In genomic region chr5:125673359-125673950, GRCh38 we compare ENCODE assay signal across 17 cellular contexts.
"Had no signal": no experiment of that assay in that cellular context is flagged by ENCODE, and none has a peak within 500 bp of the region (broad histone marks: within the 10 kb centered on the region; RNA-seq: fewer than 3 reads in every experiment).

No MANE protein-coding gene starts in this region.

- H3K79me2 ChIP-seq: parathyroid adenoma had no signal

- H3K27ac ChIP-seq: coronary artery, neutrophil, parathyroid adenoma, spleen had no signal

- H3K4me1 Mint-ChIP-seq: activated CD4-positive, alpha-beta T cell treated with anti-CD3 and anti-CD28 coated beads, Interleukin-2, amount 10 ng/mL, durations not matched to agents 24 days and 14 days; naive B cell; stimulated activated naive B cell treated with anti-CD40 and anti-IgM and Interleukin-4, amounts not matched to agents 10 μg/mL and 1 μg/mL and 100 μg/mL, for 72 hours; T-cell had no signal

- DNase-seq: activated CD4-positive, alpha-beta T cell treated with anti-CD3 and anti-CD28 coated beads, Interleukin-2, amount 10 ng/mL, durations not matched to agents 24 days and 14 days; activated CD4-positive, CD25-positive, alpha-beta regulatory T cell; activated CD8-positive, alpha-beta T cell treated with anti-CD3 and anti-CD28 coated beads, Interleukin-2, amount 10 ng/mL, durations not matched to agents 7 days and 5 days; activated naive CD4-positive, alpha-beta T cell treated with Interleukin-2 at 50 U/mL for 16 hours; activated T-cell treated with anti-CD3 and anti-CD28 coated beads, Interleukin-2, amount 50 U/mL, for 24 hours; central memory CD4-positive, alpha-beta T cell; left ventricle myocardium superior; mucosa of descending colon; naive B cell; spleen; stimulated activated naive B cell treated with anti-CD40 and anti-IgM and Interleukin-4, amounts not matched to agents 10 μg/mL and 1 μg/mL and 100 μg/mL, for 72 hours; T-cell had no signal

- H3K4me3 Mint-ChIP-seq: activated CD4-positive, alpha-beta T cell treated with anti-CD3 and anti-CD28 coated beads, Interleukin-2, amount 10 ng/mL, durations not matched to agents 24 days and 14 days; activated CD8-positive, alpha-beta T cell treated with anti-CD3 and anti-CD28 coated beads, Interleukin-2, amount 10 ng/mL, durations not matched to agents 7 days and 5 days; activated T-cell treated with anti-CD3 and anti-CD28 coated beads, Interleukin-2, amount 50 U/mL, for 24 hours; brain; stimulated activated naive B cell treated with anti-CD40 and anti-IgM and Interleukin-4, amounts not matched to agents 10 μg/mL and 1 μg/mL and 100 μg/mL, for 72 hours; T-cell had no signal

- H3K9ac ChIP-seq: parathyroid adenoma had no signal

- H3K4me3 ChIP-seq: coronary artery, mucosa of descending colon, spleen had no signal

- H3K9me3 ChIP-seq: mucosa of descending colon, neutrophil had no signal

- ATAC-seq: activated CD8-positive, alpha-beta T cell treated with anti-CD3 and anti-CD28 coated beads, Interleukin-2, amount 10 ng/mL, durations not matched to agents 7 days and 5 days; left ventricle myocardium superior; mucosa of descending colon; stimulated activated naive B cell treated with anti-CD40 and anti-IgM and Interleukin-4, amounts not matched to agents 10 μg/mL and 1 μg/mL and 100 μg/mL, for 72 hours; T-cell had no signal

- H3K36me3 ChIP-seq: neutrophil, spleen had no signal

- H3K4me1 ChIP-seq: parathyroid adenoma, spleen had no signal

- H3K27me3 ChIP-seq: neutrophil, spleen had no signal

- H3K27ac Mint-ChIP-seq: activated CD4-positive, alpha-beta T cell treated with anti-CD3 and anti-CD28 coated beads, Interleukin-2, amount 10 ng/mL, durations not matched to agents 24 days and 14 days; activated CD8-positive, alpha-beta T cell treated with anti-CD3 and anti-CD28 coated beads, Interleukin-2, amount 10 ng/mL, durations not matched to agents 7 days and 5 days; activated T-cell treated with anti-CD3 and anti-CD28 coated beads, Interleukin-2, amount 50 U/mL, for 24 hours; activated T-helper 2 cell treated with anti-CD3 and anti-CD28 coated beads, Interferon-gamma antibody, Interleukin-2, Interleukin-4, amounts not matched to agents 10 μg/mL and 5 μg/mL and 100 μg/mL, durations not matched to agents 14 hours and 24 hours and 36 hours; brain; stimulated activated naive B cell treated with anti-CD40 and anti-IgM and Interleukin-4, amounts not matched to agents 10 μg/mL and 1 μg/mL and 100 μg/mL, for 72 hours; T-cell had no signal

- H3K9me3 Mint-ChIP-seq: activated CD4-positive, alpha-beta T cell treated with anti-CD3 and anti-CD28 coated beads, Interleukin-2, amount 10 ng/mL, durations not matched to agents 24 days and 14 days had no signal

- H2AFZ ChIP-seq: parathyroid adenoma had no signal

- H3K36me3 Mint-ChIP-seq: brain, naive B cell, T-cell had no signal

- H3K27me3 Mint-ChIP-seq: activated CD4-positive, alpha-beta T cell treated with anti-CD3 and anti-CD28 coated beads, Interleukin-2, amount 10 ng/mL, durations not matched to agents 24 days and 14 days; activated T-cell treated with anti-CD3 and anti-CD28 coated beads, Interleukin-2, amount 50 U/mL, for 24 hours; brain; stimulated activated naive B cell treated with anti-CD40 and anti-IgM and Interleukin-4, amounts not matched to agents 10 μg/mL and 1 μg/mL and 100 μg/mL, for 72 hours; T-cell had no signal
